In genomic region chr1:3310718-3311400, GRCh38 we compare ENCODE assay signal across 1 cellular context.
TF ChIP-seq lines count a peak whose summit lies in the region.

No MANE protein-coding gene starts in this region.

TF ChIP-seq in HEK293, 187 proteins besides CTCF, POLR2A, EP300 and RAD21 (continued from another document):
- TF ChIP-seq, protein P1, sequence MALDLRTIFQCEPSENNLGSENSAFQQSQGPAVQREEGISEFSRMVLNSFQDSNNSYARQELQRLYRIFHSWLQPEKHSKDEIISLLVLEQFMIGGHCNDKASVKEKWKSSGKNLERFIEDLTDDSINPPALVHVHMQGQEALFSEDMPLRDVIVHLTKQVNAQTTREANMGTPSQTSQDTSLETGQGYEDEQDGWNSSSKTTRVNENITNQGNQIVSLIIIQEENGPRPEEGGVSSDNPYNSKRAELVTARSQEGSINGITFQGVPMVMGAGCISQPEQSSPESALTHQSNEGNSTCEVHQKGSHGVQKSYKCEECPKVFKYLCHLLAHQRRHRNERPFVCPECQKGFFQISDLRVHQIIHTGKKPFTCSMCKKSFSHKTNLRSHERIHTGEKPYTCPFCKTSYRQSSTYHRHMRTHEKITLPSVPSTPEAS (tag by site-specific recombination; IDR thresholded peaks at IDR 0.05) = peak; percentile 72
- TF ChIP-seq, protein P2, sequence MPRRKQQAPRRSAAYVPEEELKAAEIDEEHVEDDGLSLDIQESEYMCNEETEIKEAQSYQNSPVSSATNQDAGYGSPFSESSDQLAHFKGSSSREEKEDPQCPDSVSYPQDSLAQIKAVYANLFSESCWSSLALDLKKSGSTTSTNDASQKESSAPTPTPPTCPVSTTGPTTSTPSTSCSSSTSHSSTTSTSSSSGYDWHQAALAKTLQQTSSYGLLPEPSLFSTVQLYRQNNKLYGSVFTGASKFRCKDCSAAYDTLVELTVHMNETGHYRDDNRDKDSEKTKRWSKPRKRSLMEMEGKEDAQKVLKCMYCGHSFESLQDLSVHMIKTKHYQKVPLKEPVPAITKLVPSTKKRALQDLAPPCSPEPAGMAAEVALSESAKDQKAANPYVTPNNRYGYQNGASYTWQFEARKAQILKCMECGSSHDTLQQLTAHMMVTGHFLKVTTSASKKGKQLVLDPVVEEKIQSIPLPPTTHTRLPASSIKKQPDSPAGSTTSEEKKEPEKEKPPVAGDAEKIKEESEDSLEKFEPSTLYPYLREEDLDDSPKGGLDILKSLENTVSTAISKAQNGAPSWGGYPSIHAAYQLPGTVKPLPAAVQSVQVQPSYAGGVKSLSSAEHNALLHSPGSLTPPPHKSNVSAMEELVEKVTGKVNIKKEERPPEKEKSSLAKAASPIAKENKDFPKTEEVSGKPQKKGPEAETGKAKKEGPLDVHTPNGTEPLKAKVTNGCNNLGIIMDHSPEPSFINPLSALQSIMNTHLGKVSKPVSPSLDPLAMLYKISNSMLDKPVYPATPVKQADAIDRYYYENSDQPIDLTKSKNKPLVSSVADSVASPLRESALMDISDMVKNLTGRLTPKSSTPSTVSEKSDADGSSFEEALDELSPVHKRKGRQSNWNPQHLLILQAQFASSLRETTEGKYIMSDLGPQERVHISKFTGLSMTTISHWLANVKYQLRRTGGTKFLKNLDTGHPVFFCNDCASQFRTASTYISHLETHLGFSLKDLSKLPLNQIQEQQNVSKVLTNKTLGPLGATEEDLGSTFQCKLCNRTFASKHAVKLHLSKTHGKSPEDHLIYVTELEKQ (tag by site-specific recombination; IDR thresholded peaks at IDR 0.05; ENCODE audit: borderline replicate concordance) = no peak
- TF ChIP-seq, protein P3, sequence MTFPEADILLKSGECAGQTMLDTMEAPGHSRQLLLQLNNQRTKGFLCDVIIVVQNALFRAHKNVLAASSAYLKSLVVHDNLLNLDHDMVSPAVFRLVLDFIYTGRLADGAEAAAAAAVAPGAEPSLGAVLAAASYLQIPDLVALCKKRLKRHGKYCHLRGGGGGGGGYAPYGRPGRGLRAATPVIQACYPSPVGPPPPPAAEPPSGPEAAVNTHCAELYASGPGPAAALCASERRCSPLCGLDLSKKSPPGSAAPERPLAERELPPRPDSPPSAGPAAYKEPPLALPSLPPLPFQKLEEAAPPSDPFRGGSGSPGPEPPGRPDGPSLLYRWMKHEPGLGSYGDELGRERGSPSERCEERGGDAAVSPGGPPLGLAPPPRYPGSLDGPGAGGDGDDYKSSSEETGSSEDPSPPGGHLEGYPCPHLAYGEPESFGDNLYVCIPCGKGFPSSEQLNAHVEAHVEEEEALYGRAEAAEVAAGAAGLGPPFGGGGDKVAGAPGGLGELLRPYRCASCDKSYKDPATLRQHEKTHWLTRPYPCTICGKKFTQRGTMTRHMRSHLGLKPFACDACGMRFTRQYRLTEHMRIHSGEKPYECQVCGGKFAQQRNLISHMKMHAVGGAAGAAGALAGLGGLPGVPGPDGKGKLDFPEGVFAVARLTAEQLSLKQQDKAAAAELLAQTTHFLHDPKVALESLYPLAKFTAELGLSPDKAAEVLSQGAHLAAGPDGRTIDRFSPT (tag by site-specific recombination; IDR thresholded peaks at IDR 0.05) = peak; percentile 65
- TF ChIP-seq EGR2 (tag by site-specific recombination; IDR thresholded peaks at IDR 0.05; ENCODE audit: low read depth) = peak; percentile 70
- no peak for TF ChIP-seq ZNF37A (tag by site-specific recombination; IDR thresholded peaks at IDR 0.05)
- TF ChIP-seq ZBTB48 (tag by site-specific recombination; IDR thresholded peaks at IDR 0.05) = 0 out of 2 replicates have a peak, but pooled peaks have one; percentile 15
